In the genomic region with DNA sequence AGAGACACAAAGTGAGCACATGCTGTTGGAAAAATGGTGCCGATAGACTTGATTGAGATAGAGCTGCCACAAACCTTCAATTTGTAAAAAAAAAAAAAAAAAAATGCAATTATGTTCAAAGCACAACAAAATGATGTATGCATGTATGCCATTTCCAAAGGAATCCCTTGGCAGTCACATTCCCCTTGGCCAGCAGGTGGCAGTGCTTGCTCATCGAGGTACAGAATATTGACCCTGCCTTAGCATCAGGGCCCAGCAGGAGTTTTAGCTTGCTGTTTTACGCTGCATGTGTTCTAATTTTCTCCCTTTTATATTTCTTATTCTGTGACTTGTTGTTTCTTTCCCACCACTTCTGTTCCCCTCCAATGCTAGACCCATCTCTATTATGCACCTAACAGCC, we compare ENCODE assay signal across 8 cellular contexts. TPM values are rescaled to one million over a fixed set of nuclear protein-coding genes. Genes with fewer than 3 reads are reported as not detected.
DNase-seq lines count a peak whose midpoint lies in the region; ATAC-seq and TF ChIP-seq lines count a peak whose summit lies in the region.

No MANE protein-coding gene starts in this region.

- H3K36me3 ChIP-seq in Karpas-422 (ENCODE audit: insufficient read depth, low read length) (no peaks in the 10 kb centered on the region), ovary (no peaks in the 10 kb centered on the region), transverse colon (no peaks in the 10 kb centered on the region)

- no peak overlapping the region for H3K4me2 ChIP-seq in Karpas-422 (ENCODE audit: low read depth, low read length, poor library complexity, severe bottlenecking)

- 17 to 20% (median 18%) methylated on average over 3 of the region's 3 CpGs for WGBS in ovary, 3 donors
- 15 to 18% methylated on average over 3 of the region's 3 CpGs for WGBS in transverse colon (ENCODE audit: low coverage in 1 of 2), 2 donors

- H3K4me3 ChIP-seq in Karpas-422 (ENCODE audit: low read length) (no peak overlapping the region), ovary (no peak overlapping the region), transverse colon (no peak overlapping the region)

- no peaks in the 10 kb centered on the region for H3K79me2 ChIP-seq in Karpas-422 (ENCODE audit: low read length)

- POLR2A ChIA-PET in RWPE1 (lab: Yijun Ruan, JAX; ENCODE audit: low non-redundant PET): no interaction called here

- intact Hi-C loops in ovary (cut with DNase I) (loop anchor here in 1 of 4 donors (10.0 kb wide), 1 partner anchor 419 kb away; no protein-coding TSS in a partner anchor), transverse colon (cut with DNase I; ENCODE audit: low total_unique reads) (no loop called here)

- peak; percentile 49 for ATAC-seq in GM21619 (IDR thresholded peaks at IDR 0.05; ENCODE audit: unreplicated experiment)

- no peaks in the 10 kb centered on the region for H3K9me2 ChIP-seq in Karpas-422 (replicated peaks; ENCODE audit: insufficient read depth, low read length)

- 0 out of 2 replicates have a peak overlapping the region, but pooled peaks have one; percentile 13 for H2AFZ ChIP-seq in Karpas-422 (ENCODE audit: low read length)

- TF ChIP-seq POLR2A in ovary (IDR thresholded peaks at IDR 0.05): no peak
- no peak for TF ChIP-seq POLR2A in transverse colon (IDR thresholded peaks at IDR 0.05)

- CTCF ChIA-PET in RWPE1 (lab: Yijun Ruan, JAX): interaction anchor here (0.6 to 1.1 kb wide), 7 partner anchors 16 to 736 kb away, joined by 3 to 4 read pairs (median 3); no protein-coding TSS in a partner anchor

- H3K27me3 ChIP-seq in Karpas-422 (ENCODE audit: low read length) (no peaks in the 10 kb centered on the region), ovary (no peaks in the 10 kb centered on the region), transverse colon (no peaks in the 10 kb centered on the region)

- H3K27ac ChIP-seq in Karpas-422 (ENCODE audit: low read length): peak overlapping the region; percentile 3; the same call in 1 of the 2 replicates
- H3K27ac ChIP-seq in RWPE1: no peak overlapping the region
- no peak overlapping the region for H3K27ac ChIP-seq in ovary
- H3K27ac ChIP-seq in transverse colon: no peak overlapping the region

- TF ChIP-seq EP300 in ovary (IDR thresholded peaks at IDR 0.05) (no peak), transverse colon (IDR thresholded peaks at IDR 0.05; ENCODE audit: low read depth) (no peak)

- H3K4me1 ChIP-seq in Karpas-422 (ENCODE audit: low read length): peaks cover 17% of the 10 kb centered on the region
- H3K4me1 ChIP-seq in ovary (ENCODE audit: insufficient read depth): no peaks in the 10 kb centered on the region
- H3K4me1 ChIP-seq in transverse colon: peaks cover 0 to 7% (median 0%) of the 10 kb centered on the region in 4 donors

- H3K9ac ChIP-seq in Karpas-422 (ENCODE audit: low read length): no peak overlapping the region

- peak; percentile 31 for DNase-seq in DMS 273 treated with DMSO at 0.1 percent for 48 hours (lab: John Stamatoyannopoulos, UW)
- DNase-seq in Karpas-422: peak; percentile 94
- peak; percentile 46 for DNase-seq in RWPE1 (ENCODE audit: low spot score)
- DNase-seq in activated effector memory CD4-positive, alpha-beta T cell treated with Interleukin-2 at 50 U/mL for 16 hours: peak; percentile 55
- DNase-seq in foreskin melanocyte: peak; percentile 38
- peak; percentile 39 to 70 (median 65) for DNase-seq in ovary
- peak; percentile 84 for DNase-seq in transverse colon

- H3K9me3 ChIP-seq in Karpas-422 (ENCODE audit: low read length): no peaks in the 10 kb centered on the region
- no peaks in the 10 kb centered on the region for H3K9me3 ChIP-seq in ovary
- no peaks in the 10 kb centered on the region for H3K9me3 ChIP-seq in transverse colon

- TF ChIP-seq CTCF in RWPE1 (conservative IDR thresholded peaks at IDR 0.05; ENCODE audit: low read depth): peak; percentile 61
- TF ChIP-seq CTCF in ovary (IDR thresholded peaks at IDR 0.05): peak; percentile 17 to 54 (median 39)
- TF ChIP-seq CTCF in transverse colon (IDR thresholded peaks at IDR 0.05): peak; percentile 68 to 82 (median 69)

- in situ Hi-C loops in transverse colon (cut with MboI; ENCODE audit: low pct_ligation_motif_present in 1 of 4, low pct_unique_long_range_greater_than_20kb in 1 of 4, low sequenced_read_pairs in 3 of 4): loop anchor here in 3 of 4 donors (10.0 to 25.0 kb wide), 3 partner anchors 79 to 442 kb away; no protein-coding TSS in a partner anchor

- no peaks in the 10 kb centered on the region for H4K20me1 ChIP-seq in Karpas-422 (ENCODE audit: insufficient read depth, low read depth, low read length)

RNA-seq across cellular contexts. Expression of gene CYBB, which starts 34.5 kb away (rescaled TPM):
- 13.4 and 14.4 TPM in 2 replicates for total RNA-seq in Karpas-422 (2014; rRNA removed; shearing (Covaris generic); ENCODE audit: low replicate concordance)
- total RNA-seq in ovary: 10 to 100 TPM in 6 of 7 donors, 1 to 10 TPM in 1; 7.6 to 35.6 (median 12.9) TPM
- polyA plus RNA-seq in ovary: 10 to 100 TPM in 1 of 2 donors, 1 to 10 TPM in 1; 3.5 to 37.2 TPM
- total RNA-seq in transverse colon: 10 to 100 TPM in 3 of 4 donors, 1 to 10 TPM in 1; 3.8 to 21.7 (median 14.9) TPM

RNA-seq across cellular contexts. Expression of gene XK, which starts 59.8 kb away (rescaled TPM):
- total RNA-seq in Karpas-422 (2014; rRNA removed; shearing (Covaris generic); ENCODE audit: low replicate concordance): 0.04 TPM in 2 replicates
- 1 to 10 TPM in 2 of 7 donors, under 1 TPM in 5; 0.40 to 2.5 (median 0.68) TPM for total RNA-seq in ovary
- 1 to 10 TPM in 1 of 2 donors, under 1 TPM in 1; 0.42 to 1.3 TPM for polyA plus RNA-seq in ovary
- 10 to 100 TPM; 36.3 to 54.3 (median 39.9) TPM for total RNA-seq in transverse colon

Comparison
In these comparisons a context has a peak if more than half of its experiments do, and no peak if none do; other contexts are left out.
1. DNase-seq: peak in every context shown above with its lines; median percentile 94 in Karpas-422; 84 in transverse colon; 65 in ovary; 55 in activated effector memory CD4-positive, alpha-beta T cell treated with Interleukin-2 at 50 U/mL for 16 hours; 46 in RWPE1; 38 in foreskin melanocyte; 31 in DMS 273 treated with DMSO at 0.1 percent for 48 hours.
2. RNA of gene XK, which starts 59.8 kb away (total RNA-seq): 36.3 to 54.3 TPM in transverse colon; 0.40 to 2.5 TPM in ovary and 0.04 TPM in Karpas-422; every median in the first group is over 10 times any median in the second.
3. Peak in every context shown above with its lines, with median percentiles within 50 percentile points of each other: CTCF ChIP-seq.